ENCODE assay signal across 8 cellular contexts in the genomic region with DNA sequence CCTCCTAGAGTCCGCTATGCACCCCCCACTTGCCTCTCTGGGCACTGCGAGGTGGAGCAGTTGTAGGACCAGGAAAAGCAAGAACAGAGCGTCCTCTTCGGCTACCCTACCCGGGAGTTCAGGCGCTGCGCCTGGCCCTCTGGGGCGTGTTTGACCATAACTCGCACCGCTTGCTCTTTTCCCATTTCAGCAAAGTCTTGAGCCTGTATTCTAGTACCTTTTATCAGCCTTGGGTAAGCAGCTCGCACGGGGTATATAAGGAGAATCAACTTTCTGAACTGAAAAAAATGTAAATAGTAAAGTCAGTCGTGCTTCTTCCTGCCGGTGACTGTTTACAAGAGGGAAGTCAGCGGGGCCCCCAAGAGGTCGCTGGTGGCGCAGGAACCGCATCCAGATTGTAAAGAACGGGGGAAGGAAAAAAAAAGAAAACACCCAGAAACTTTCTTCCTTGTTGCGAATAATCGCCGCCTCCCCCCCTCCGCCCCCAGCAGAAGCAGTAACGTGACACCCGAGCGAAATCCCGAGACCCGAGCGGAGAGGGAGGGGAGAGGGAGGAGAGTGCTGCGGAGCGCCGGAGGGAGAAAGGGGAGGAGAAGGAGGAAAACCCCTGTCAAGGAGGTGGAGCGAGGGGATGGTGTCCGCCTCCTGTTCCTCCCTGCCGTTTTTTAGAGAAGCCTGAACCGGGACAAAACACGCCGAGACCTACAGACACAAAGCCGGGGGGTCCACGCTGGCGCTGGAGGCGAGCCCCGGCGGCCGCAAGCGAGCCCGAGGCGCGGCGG. TPM values are rescaled to one million over a fixed set of nuclear protein-coding genes. Genes with fewer than 3 reads are reported as not detected.
DNase-seq lines count a peak whose midpoint lies in the region; ATAC-seq, FAIRE-seq and TF ChIP-seq lines count a peak whose summit lies in the region.

A gene with protein sequence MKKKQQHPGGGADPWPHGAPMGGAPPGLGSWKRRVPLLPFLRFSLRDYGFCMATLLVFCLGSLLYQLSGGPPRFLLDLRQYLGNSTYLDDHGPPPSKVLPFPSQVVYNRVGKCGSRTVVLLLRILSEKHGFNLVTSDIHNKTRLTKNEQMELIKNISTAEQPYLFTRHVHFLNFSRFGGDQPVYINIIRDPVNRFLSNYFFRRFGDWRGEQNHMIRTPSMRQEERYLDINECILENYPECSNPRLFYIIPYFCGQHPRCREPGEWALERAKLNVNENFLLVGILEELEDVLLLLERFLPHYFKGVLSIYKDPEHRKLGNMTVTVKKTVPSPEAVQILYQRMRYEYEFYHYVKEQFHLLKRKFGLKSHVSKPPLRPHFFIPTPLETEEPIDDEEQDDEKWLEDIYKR (plus strand): TSS at position 668 of the 782 bp plus-strand sequence. CDS start 401 bp downstream, outside the sequence.

- peak within 1 kb of the TSS; percentile 91 for H2BK15ac ChIP-seq in mesenchymal stem cell (ENCODE audit: low read depth, poor library complexity, severe bottlenecking)

- ATAC-seq in HG02759 (IDR thresholded peaks at IDR 0.05; ENCODE audit: unreplicated experiment): peak; percentile 50
- peak; percentile 57 for ATAC-seq in activated CD8-positive, alpha-beta T cell treated with anti-CD3 and anti-CD28 coated beads for 36 hours

- POLR2A ChIA-PET in activated CD8-positive, alpha-beta T cell treated with anti-CD3 and anti-CD28 coated beads for 36 hours (lab: Charles Lee): interaction anchor here (1.6 to 1.8 kb wide), 2 partner anchors 11 to 14 kb away, joined by 6 to 13 read pairs; no protein-coding TSS in a partner anchor

- peak within 1 kb of the TSS in 1 of 2 experiments; percentile 95 for H3K23ac ChIP-seq in mesenchymal stem cell (ENCODE audit: low read length in 2 of 2)

- peak; percentile 87 for FAIRE-seq in endometrium (lab: Jason Lieb, UNC)

- no peaks in the 10 kb centered on the region for H3K36me3 Mint-ChIP-seq in activated CD8-positive, alpha-beta T cell treated with anti-CD3 and anti-CD28 coated beads for 36 hours (ENCODE audit: low read depth)

- peaks cover 16% of the 10 kb centered on the region for H3K79me1 ChIP-seq in mesenchymal stem cell (replicated peaks; ENCODE audit: low read length, poor library complexity, severe bottlenecking)

- peak within 1 kb of the TSS; percentile 99 for H3K4me2 ChIP-seq in mesenchymal stem cell (ENCODE audit: low read length, poor library complexity, severe bottlenecking)

- peak within 1 kb of the TSS; percentile 82 for H2BK120ac ChIP-seq in mesenchymal stem cell (ENCODE audit: low read depth, low read length)

- peak within 1 kb of the TSS; percentile 94 for H2AFZ ChIP-seq in mesenchymal stem cell (ENCODE audit: low read depth, low read length)

- peak within 1 kb of the TSS in 1 of 2 experiments; percentile 84 for H3K14ac ChIP-seq in mesenchymal stem cell (ENCODE audit: low read length in 2 of 2)

- peak within 1 kb of the TSS in 1 of 2 experiments; percentile 94 for H2BK12ac ChIP-seq in mesenchymal stem cell (ENCODE audit: low read length in 2 of 2)

- peak within 1 kb of the TSS; percentile 82 to 88 for H3K4me3 ChIP-seq in mesenchymal stem cell (ENCODE audit: insufficient read depth in 1 of 2, low read depth in 1 of 2, low read length in 2 of 2)

- H3K4me1 ChIP-seq in mesenchymal stem cell (ENCODE audit: control insufficient read depth, insufficient read depth, low read depth, low read length): peaks cover 18% of the 10 kb centered on the region

- H4K91ac ChIP-seq in mesenchymal stem cell (ENCODE audit: low read length): no peak within 1 kb of the TSS

- peaks cover 0 to 4% of the 10 kb centered on the region in 2 experiments for H3K27me3 ChIP-seq in mesenchymal stem cell (ENCODE audit: control insufficient read depth in 1 of 2, insufficient read depth in 1 of 2, low read length in 2 of 2)

- CTCF ChIA-PET in activated CD8-positive, alpha-beta T cell treated with anti-CD3 and anti-CD28 coated beads for 36 hours (lab: Charles Lee): interaction anchor here (1.6 to 3.1 kb wide), 3 partner anchors 11 to 169 kb away, joined by 6 to 11 read pairs (median 8); no protein-coding TSS in a partner anchor

- peak within 1 kb of the TSS; percentile 82 to 92 for H3K18ac ChIP-seq in mesenchymal stem cell (ENCODE audit: low read depth in 1 of 2, low read length in 2 of 2)

- peak within 1 kb of the TSS; percentile 65 for H3K27ac Mint-ChIP-seq in activated CD8-positive, alpha-beta T cell treated with anti-CD3 and anti-CD28 coated beads for 36 hours

- H2AK5ac ChIP-seq in mesenchymal stem cell (ENCODE audit: low read length, severe bottlenecking): no peak within 1 kb of the TSS

- no peaks in the 10 kb centered on the region for H3K9me3 Mint-ChIP-seq in activated CD8-positive, alpha-beta T cell treated with anti-CD3 and anti-CD28 coated beads for 36 hours

- H3K9ac ChIP-seq in mesenchymal stem cell (ENCODE audit: low read length): peak within 1 kb of the TSS; percentile 93

- peak within 1 kb of the TSS; percentile 69 to 71 for H3K4ac ChIP-seq in mesenchymal stem cell (ENCODE audit: low read depth in 1 of 2, low read length in 2 of 2)

- TF ChIP-seq CTCF in activated CD8-positive, alpha-beta T cell treated with anti-CD3 and anti-CD28 coated beads for 36 hours (IDR thresholded peaks at IDR 0.05): peak; percentile 31

- peak within 1 kb of the TSS; percentile 35 for H3K27ac ChIP-seq in mesenchymal stem cell (ENCODE audit: low read length, poor library complexity, severe bottlenecking)

- peak; percentile 89 for DNase-seq in GM03348 (ENCODE audit: low spot score)
- DNase-seq in NCI-H510A (lab: John Stamatoyannopoulos, UW): peak; percentile 22
- peak; percentile 82 for DNase-seq in activated CD8-positive, alpha-beta T cell treated with anti-CD3 and anti-CD28 coated beads for 36 hours
- peak; percentile 96 for DNase-seq in mesenchymal stem cell
- DNase-seq in stimulated activated CD8-positive, alpha-beta memory T cell treated with anti-CD3 and anti-CD28 coated beads, Interleukin-4, amount 100 ng/mL, for 48 hours: peak; percentile 68
- no peak for DNase-seq in inferior parietal cortex (ENCODE audit: extremely low spot score)

- no peaks in the 10 kb centered on the region for H3K9me3 ChIP-seq in mesenchymal stem cell (ENCODE audit: control insufficient read depth, low read length)

- peak within 1 kb of the TSS; percentile 27 for H4K8ac ChIP-seq in mesenchymal stem cell (ENCODE audit: low read length)

- 1% methylated on average over 28 of the region's 50 CpGs for WGBS in mesenchymal stem cell

- peak within 1 kb of the TSS; percentile 90 for H3K4me3 Mint-ChIP-seq in activated CD8-positive, alpha-beta T cell treated with anti-CD3 and anti-CD28 coated beads for 36 hours

- intact Hi-C loops in activated CD8-positive, alpha-beta T cell treated with anti-CD3 and anti-CD28 coated beads for 36 hours (cut with micrococcal nuclease): loop anchor here (1.0 kb wide), 1 partner anchor 201 kb away; no protein-coding TSS in a partner anchor

- no peak within 1 kb of the TSS for H2BK5ac ChIP-seq in mesenchymal stem cell (ENCODE audit: low read depth, low read length, poor library complexity, severe bottlenecking)

- H3K27me3 Mint-ChIP-seq in activated CD8-positive, alpha-beta T cell treated with anti-CD3 and anti-CD28 coated beads for 36 hours: peaks cover 38% of the 10 kb centered on the region

- peaks cover 22% of the 10 kb centered on the region for H3K4me1 Mint-ChIP-seq in activated CD8-positive, alpha-beta T cell treated with anti-CD3 and anti-CD28 coated beads for 36 hours (ENCODE audit: low read depth)

- no peaks in the 10 kb centered on the region for H3K36me3 ChIP-seq in mesenchymal stem cell (ENCODE audit: control insufficient read depth in 1 of 2, insufficient read depth in 2 of 2, low read depth in 1 of 2, low read length in 2 of 2)

RNA-seq across cellular contexts. Expression of the gene that starts here (rescaled TPM):
- 1 to 10 TPM; 1.2 to 1.5 TPM for total RNA-seq in activated CD8-positive, alpha-beta T cell treated with anti-CD3 and anti-CD28 coated beads for 36 hours
- polyA plus RNA-seq in mesenchymal stem cell (2013, experiment 1 of 2): 9.2 TPM
- polyA plus RNA-seq in mesenchymal stem cell (2013, experiment 2 of 2): 8.9 TPM
